11 cellular contexts compared by ENCODE assay signal in genomic region chr6:165236326-165236725, GRCh38.
"Had no signal": no experiment of that assay in that cellular context is flagged by ENCODE, and none has a peak within 500 bp of the region (broad histone marks: within the 10 kb centered on the region; RNA-seq: fewer than 3 reads in every experiment).

No MANE protein-coding gene starts in this region.

- ATAC-seq: GM23338, HCT116 had no signal

- H2AFZ ChIP-seq: GM23248, GM23338 had no signal

- H3K9ac ChIP-seq: GM23248 had no signal

- H3K4me3 ChIP-seq: GM23248, GM23338, HAP-1 had no signal

- H3K36me3 ChIP-seq: HAP-1 had no signal

- FAIRE-seq: H1, H54 had no signal

- H3K27ac ChIP-seq: GM23248 had no signal

- H3K4me2 ChIP-seq: GM23338 had no signal

- H3K4me1 ChIP-seq: HAP-1 had no signal

- H3K9me3 ChIP-seq: HAP-1 had no signal

- DNase-seq: GM23248, GOT3, H7, H9, HCEC 1CT, HFFc6 had no signal
